Comparison of ENCODE assay signal across 10 cellular contexts in the genomic region with DNA sequence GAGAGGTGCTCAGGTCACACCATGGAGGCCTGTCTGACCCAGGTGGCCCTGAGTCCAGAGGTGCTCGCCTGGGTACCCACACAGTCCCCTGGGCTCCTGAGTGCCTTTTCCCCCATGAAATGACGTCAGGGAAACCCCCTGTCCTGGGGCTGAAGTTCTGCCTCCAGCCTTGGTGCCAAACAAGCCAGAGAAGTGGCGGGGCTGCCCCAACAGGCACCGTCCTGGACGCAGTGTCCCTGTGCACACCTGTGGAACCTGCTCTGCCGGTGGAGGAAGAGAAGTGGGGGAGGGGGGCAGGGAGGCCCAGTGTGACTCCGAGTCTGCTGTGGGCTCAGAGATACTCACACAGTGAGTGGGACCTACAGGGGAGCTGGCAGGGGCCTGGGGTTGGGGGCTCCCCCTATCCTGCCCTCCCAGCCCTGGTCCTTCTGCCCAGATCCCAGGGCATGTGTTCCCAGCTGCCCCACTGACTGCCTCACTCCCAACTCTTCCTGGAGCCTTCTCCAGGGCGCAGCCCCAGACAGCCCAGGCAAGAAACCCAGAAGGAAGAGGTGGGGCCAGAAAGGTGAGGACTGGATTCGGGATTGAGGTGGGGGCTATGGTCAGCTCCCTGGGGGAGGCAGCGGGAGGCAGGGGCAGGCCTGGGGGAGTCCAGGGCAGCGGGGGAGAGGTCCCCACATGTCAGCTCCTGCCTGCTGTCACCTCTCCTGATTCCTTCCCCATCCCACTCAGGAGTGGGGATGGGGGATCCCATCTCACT. TPM values are rescaled to one million over a fixed set of nuclear protein-coding genes. Genes with fewer than 3 reads are reported as not detected.
DNase-seq lines count a peak whose midpoint lies in the region; ATAC-seq and TF ChIP-seq lines count a peak whose summit lies in the region.
"Had no signal": no experiment of that assay in that cellular context is flagged by ENCODE, and none has a peak within 500 bp of the region (broad histone marks: within the 10 kb centered on the region; RNA-seq: fewer than 3 reads in every experiment).

No MANE protein-coding gene starts in this region.

- H3K4me2 ChIP-seq in GM23338 (no peak overlapping the region), smooth muscle cell (peak overlapping the region; percentile 43)

- H3K27ac ChIP-seq in GM23338 (ENCODE audit: low read depth): 0 out of 2 replicates have a peak overlapping the region, but pooled peaks have one; percentile 14
- H3K27ac ChIP-seq in adrenal gland: peak overlapping the region in 3 of 5 donors; percentile 47 to 67 (median 48)
- H3K27ac ChIP-seq in smooth muscle cell (ENCODE audit: low read depth): peak overlapping the region; percentile 86

- H3K79me2 ChIP-seq in GM23338 (replicated peaks; ENCODE audit: insufficient read depth) (peaks cover 50% of the 10 kb centered on the region), smooth muscle cell (ENCODE audit: low read depth) (peaks cover 7% of the 10 kb centered on the region)

- H3K4me1 Mint-ChIP-seq in GM23338: peaks cover 46% of the 10 kb centered on the region

- WGBS in adrenal gland, 4 donors: 72 to 80% (median 75%) methylated on average over 4 to 11 of the region's 11 CpGs
- WGBS in smooth muscle cell (ENCODE audit: low lambda C conversion rate): 59% methylated on average over 10 of the region's 11 CpGs

- H3K27me3 ChIP-seq in GM23338 (ENCODE audit: insufficient read depth) (no peaks in the 10 kb centered on the region), adrenal gland (no peaks in the 10 kb centered on the region), smooth muscle cell (ENCODE audit: low read depth) (no peaks in the 10 kb centered on the region)

- H3K36me3 Mint-ChIP-seq in GM23338 (ENCODE audit: low read depth): no peaks in the 10 kb centered on the region
- H3K36me3 Mint-ChIP-seq in activated naive CD4-positive, alpha-beta T cell treated with anti-CD3 and anti-CD28 coated beads, Interleukin-2, amount 50 U/mL, for 72 hours: no peaks in the 10 kb centered on the region

- no peak overlapping the region for H3K4me3 ChIP-seq in GM23338
- H3K4me3 ChIP-seq in adrenal gland: no peak overlapping the region
- no peak overlapping the region for H3K4me3 ChIP-seq in smooth muscle cell
- H3K4me3 ChIP-seq: HAP-1 had no signal

- H3K9me2 ChIP-seq in GM23338 (ENCODE audit: insufficient read depth): no peaks in the 10 kb centered on the region

- H4K20me1 ChIP-seq in GM23338 (replicated peaks; ENCODE audit: insufficient read depth): peaks cover 4% of the 10 kb centered on the region; the same call in 1 of the 2 replicates
- peaks cover 18% of the 10 kb centered on the region for H4K20me1 ChIP-seq in smooth muscle cell (ENCODE audit: low read depth)

- TF ChIP-seq POLR2A in adrenal gland (IDR thresholded peaks at IDR 0.05): no peak

- ATAC-seq in GM23338: peak; percentile 17
- peak; percentile 65 for ATAC-seq in left colon
- ATAC-seq in activated naive CD4-positive, alpha-beta T cell treated with anti-CD3 and anti-CD28 coated beads, Interleukin-2, amount 50 U/mL, for 72 hours: no peak

- H3K4me3 Mint-ChIP-seq in GM23338: no peak overlapping the region
- H3K4me3 Mint-ChIP-seq: dendritic cell treated with granulocyte-macrophage colony-stimulating factor and Interleukin-4, amounts not matched to agents 40 ng/mL and 50 ng/mL, for 4 days had no signal

- H3K36me3 ChIP-seq in GM23338 (ENCODE audit: insufficient read depth) (no peaks in the 10 kb centered on the region), adrenal gland (replicated peaks in 1 of 2) (no peaks in the 10 kb centered on the region), smooth muscle cell (ENCODE audit: low read depth) (no peaks in the 10 kb centered on the region)
- H3K36me3 ChIP-seq: HAP-1 had no signal

- H3K4me1 ChIP-seq in GM23338 (ENCODE audit: insufficient read depth): peaks cover 34% of the 10 kb centered on the region
- H3K4me1 ChIP-seq in adrenal gland (replicated peaks in 1 of 2): peaks cover 44 to 55% of the 10 kb centered on the region in 2 donors
- peaks cover 42% of the 10 kb centered on the region for H3K4me1 ChIP-seq in smooth muscle cell (ENCODE audit: low read depth)

- H3K9me3 ChIP-seq in adrenal gland (replicated peaks in 1 of 3): no peaks in the 10 kb centered on the region
- H3K9me3 ChIP-seq in smooth muscle cell (replicated peaks; ENCODE audit: low read depth): no peaks in the 10 kb centered on the region
- H3K9me3 ChIP-seq: HAP-1 had no signal

- H3K9me3 Mint-ChIP-seq in GM23338: no peaks in the 10 kb centered on the region
- no peaks in the 10 kb centered on the region for H3K9me3 Mint-ChIP-seq in activated naive CD4-positive, alpha-beta T cell treated with anti-CD3 and anti-CD28 coated beads, Interleukin-2, amount 50 U/mL, for 72 hours
- H3K9me3 Mint-ChIP-seq: dendritic cell treated with granulocyte-macrophage colony-stimulating factor and Interleukin-4, amounts not matched to agents 40 ng/mL and 50 ng/mL, for 4 days had no signal

- H2AFZ ChIP-seq in GM23338: no peak overlapping the region
- H2AFZ ChIP-seq in smooth muscle cell (ENCODE audit: low read depth): no peak overlapping the region

- TF ChIP-seq CTCF in GM23338 (conservative IDR thresholded peaks at IDR 0.05; ENCODE audit: low read depth in 2 of 2): no peak
- TF ChIP-seq CTCF in adrenal gland (IDR thresholded peaks at IDR 0.05): no peak
- no peak for TF ChIP-seq CTCF in smooth muscle cell (IDR thresholded peaks at IDR 0.05; ENCODE audit: borderline replicate concordance, insufficient read depth, poor library complexity, severe bottlenecking)

- H3K27me3 Mint-ChIP-seq in GM23338 (ENCODE audit: insufficient read depth, low read depth, poor library complexity): peaks cover 3% of the 10 kb centered on the region
- H3K27me3 Mint-ChIP-seq: dendritic cell treated with granulocyte-macrophage colony-stimulating factor and Interleukin-4, amounts not matched to agents 40 ng/mL and 50 ng/mL, for 4 days had no signal

- DNase-seq in GM23338 (ENCODE audit: low spot score): no peak
- DNase-seq in adrenal gland: no peak
- peak; percentile 81 to 87 for DNase-seq in left colon
- no peak for DNase-seq in smooth muscle cell (lab: John Stamatoyannopoulos, UW; ENCODE audit: unreplicated experiment)
- DNase-seq in pons (ENCODE audit: low spot score): no peak
- no peak for DNase-seq in HK-2 (ENCODE audit: unreplicated experiment)
- DNase-seq in NCI-H2171 (lab: John Stamatoyannopoulos, UW): no peak
- no peak for DNase-seq in activated naive CD4-positive, alpha-beta T cell treated with anti-CD3 and anti-CD28 coated beads, Interleukin-2, amount 50 U/mL, for 72 hours (ENCODE audit: low spot score in 2 of 2)

- H3F3A ChIP-seq in GM23338 (replicated peaks; ENCODE audit: low read depth) (no peaks in the 10 kb centered on the region), smooth muscle cell (ENCODE audit: low read depth) (no peaks in the 10 kb centered on the region)

- no peak overlapping the region for H3K27ac Mint-ChIP-seq in GM23338
- no peak overlapping the region for H3K27ac Mint-ChIP-seq in activated naive CD4-positive, alpha-beta T cell treated with anti-CD3 and anti-CD28 coated beads, Interleukin-2, amount 50 U/mL, for 72 hours
- H3K27ac Mint-ChIP-seq: dendritic cell treated with granulocyte-macrophage colony-stimulating factor and Interleukin-4, amounts not matched to agents 40 ng/mL and 50 ng/mL, for 4 days had no signal

- intact Hi-C loops in adrenal gland (cut with DNase I) (no loop called here), left colon (cut with DNase I, micrococcal nuclease) (no loop called here)

- H3K9ac ChIP-seq in smooth muscle cell (ENCODE audit: low read depth): peak overlapping the region; percentile 45

TF ChIP-seq in GM23338, 12 proteins besides CTCF, POLR2A, EP300 and RAD21:
- TF ChIP-seq, protein P1, sequence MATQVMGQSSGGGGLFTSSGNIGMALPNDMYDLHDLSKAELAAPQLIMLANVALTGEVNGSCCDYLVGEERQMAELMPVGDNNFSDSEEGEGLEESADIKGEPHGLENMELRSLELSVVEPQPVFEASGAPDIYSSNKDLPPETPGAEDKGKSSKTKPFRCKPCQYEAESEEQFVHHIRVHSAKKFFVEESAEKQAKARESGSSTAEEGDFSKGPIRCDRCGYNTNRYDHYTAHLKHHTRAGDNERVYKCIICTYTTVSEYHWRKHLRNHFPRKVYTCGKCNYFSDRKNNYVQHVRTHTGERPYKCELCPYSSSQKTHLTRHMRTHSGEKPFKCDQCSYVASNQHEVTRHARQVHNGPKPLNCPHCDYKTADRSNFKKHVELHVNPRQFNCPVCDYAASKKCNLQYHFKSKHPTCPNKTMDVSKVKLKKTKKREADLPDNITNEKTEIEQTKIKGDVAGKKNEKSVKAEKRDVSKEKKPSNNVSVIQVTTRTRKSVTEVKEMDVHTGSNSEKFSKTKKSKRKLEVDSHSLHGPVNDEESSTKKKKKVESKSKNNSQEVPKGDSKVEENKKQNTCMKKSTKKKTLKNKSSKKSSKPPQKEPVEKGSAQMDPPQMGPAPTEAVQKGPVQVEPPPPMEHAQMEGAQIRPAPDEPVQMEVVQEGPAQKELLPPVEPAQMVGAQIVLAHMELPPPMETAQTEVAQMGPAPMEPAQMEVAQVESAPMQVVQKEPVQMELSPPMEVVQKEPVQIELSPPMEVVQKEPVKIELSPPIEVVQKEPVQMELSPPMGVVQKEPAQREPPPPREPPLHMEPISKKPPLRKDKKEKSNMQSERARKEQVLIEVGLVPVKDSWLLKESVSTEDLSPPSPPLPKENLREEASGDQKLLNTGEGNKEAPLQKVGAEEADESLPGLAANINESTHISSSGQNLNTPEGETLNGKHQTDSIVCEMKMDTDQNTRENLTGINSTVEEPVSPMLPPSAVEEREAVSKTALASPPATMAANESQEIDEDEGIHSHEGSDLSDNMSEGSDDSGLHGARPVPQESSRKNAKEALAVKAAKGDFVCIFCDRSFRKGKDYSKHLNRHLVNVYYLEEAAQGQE (IDR thresholded peaks at IDR 0.05; ENCODE audit: unreplicated experiment): no peak
TF ChIP-seq in GM23338: peak in this region for 0.

RNA-seq across cellular contexts. Expression of gene CCDC85C, which starts 24.8 kb away (rescaled TPM):
- 24.9 and 26.8 TPM in 2 replicates for total RNA-seq in GM23338 (2014; rRNA removed; shearing (Covaris generic))
- polyA plus RNA-seq in GM23338 (2016; fragmentation: Nextera tagmentation; extraction: Ambion mirVana) (4.5 and 6.5 TPM in 2 replicates), adrenal gland (10 to 100 TPM; 10.8 to 41.7 (median 23.4) TPM), smooth muscle cell (5.2 and 6.5 TPM in 2 replicates)
- total RNA-seq in adrenal gland (10 to 100 TPM; 21.6 to 59.0 (median 41.3) TPM), left colon (10 to 100 TPM; 66.3 to 68.1 TPM), smooth muscle cell (4.0 and 4.8 TPM in 2 replicates)
- total RNA-seq in activated naive CD4-positive, alpha-beta T cell treated with anti-CD3 and anti-CD28 coated beads, Interleukin-2, amount 50 U/mL, for 72 hours: 1 to 10 TPM; 5.1 to 8.4 TPM

Comparison
In these comparisons a context has a peak if more than half of its experiments do, and no peak if none do; other contexts are left out.
1. ATAC-seq: peak in GM23338 (single experiment) and left colon (single experiment); none in activated naive CD4-positive, alpha-beta T cell treated with anti-CD3 and anti-CD28 coated beads, Interleukin-2, amount 50 U/mL, for 72 hours (0 of 2).
2. DNase-seq: peak in left colon (2 of 2); none in GM23338 (single experiment), adrenal gland (0 of 7), smooth muscle cell (single experiment), pons (single experiment), HK-2 (single experiment), NCI-H2171 (single experiment) and activated naive CD4-positive, alpha-beta T cell treated with anti-CD3 and anti-CD28 coated beads, Interleukin-2, amount 50 U/mL, for 72 hours (0 of 2).
3. H3K27ac ChIP-seq: peak in every context shown above with its lines; median percentile 86 in smooth muscle cell; 48 in adrenal gland; 14 in GM23338.